In genomic region chr4:183129125-183129524, GRCh38 we compare ENCODE assay signal across 28 cellular contexts.
"Had no signal": no experiment of that assay in that cellular context is flagged by ENCODE, and none has a peak within 500 bp of the region (broad histone marks: within the 10 kb centered on the region; RNA-seq: fewer than 3 reads in every experiment).

No MANE protein-coding gene starts in this region.

- H3K4me1 Mint-ChIP-seq: activated CD4-positive, alpha-beta memory T cell treated with anti-CD3 and anti-CD28 coated beads, Interleukin-2, amount 10 ng/mL, durations not matched to agents 7 days and 5 days; activated CD8-positive, alpha-beta memory T cell treated with anti-CD3 and anti-CD28 coated beads, Interleukin-2, amount 10 ng/mL, durations not matched to agents 7 days and 5 days; activated naive CD4-positive, alpha-beta T cell treated with anti-CD3 and anti-CD28 coated beads, Interleukin-2, amount 10 ng/mL, durations not matched to agents 7 days and 5 days; activated naive CD8-positive, alpha-beta T cell treated with anti-CD3 and anti-CD28 coated beads, Interleukin-2, amount 50 U/mL, for 24 hours had no signal

- H3K27me3 Mint-ChIP-seq: activated naive CD4-positive, alpha-beta T cell treated with anti-CD3 and anti-CD28 coated beads, Interleukin-2, amount 10 ng/mL, durations not matched to agents 7 days and 5 days; activated naive CD8-positive, alpha-beta T cell; brain had no signal

- H3K4me3 Mint-ChIP-seq: activated CD4-positive, alpha-beta memory T cell treated with anti-CD3 and anti-CD28 coated beads, Interleukin-2, amount 10 ng/mL, durations not matched to agents 7 days and 5 days; activated CD8-positive, alpha-beta memory T cell treated with anti-CD3 and anti-CD28 coated beads, Interleukin-2, amount 10 ng/mL, durations not matched to agents 7 days and 5 days; activated naive CD4-positive, alpha-beta T cell treated with anti-CD3 and anti-CD28 coated beads, Interleukin-2, amount 10 ng/mL, durations not matched to agents 7 days and 5 days; activated naive CD8-positive, alpha-beta T cell; activated naive CD8-positive, alpha-beta T cell treated with anti-CD3 and anti-CD28 coated beads, Interleukin-2, amount 50 U/mL, for 24 hours; brain had no signal

- ATAC-seq: activated CD4-positive, CD25-positive, alpha-beta regulatory T cell treated with anti-CD3 and anti-CD28 coated beads, Interleukin-2, amount 50 U/mL, for 24 hours; activated CD8-positive, alpha-beta memory T cell treated with anti-CD3 and anti-CD28 coated beads, Interleukin-2, amount 10 ng/mL, durations not matched to agents 7 days and 5 days; activated naive CD8-positive, alpha-beta T cell treated with anti-CD3 and anti-CD28 coated beads, Interleukin-2, amount 50 U/mL, for 24 hours had no signal

- H3K4me3 ChIP-seq: Peyer's patch, SK-N-MC had no signal

- H3K9me3 ChIP-seq: Peyer's patch had no signal

- DNase-seq: activated CD4-positive, alpha-beta memory T cell treated with anti-CD3 and anti-CD28 coated beads, Interleukin-2, amount 10 ng/mL, durations not matched to agents 7 days and 5 days; activated CD4-positive, alpha-beta T cell treated with anti-CD3 and anti-CD28 coated beads for 4 hours; activated CD8-positive, alpha-beta memory T cell treated with anti-CD3 and anti-CD28 coated beads for 24 hours; activated CD8-positive, alpha-beta memory T cell treated with anti-CD3 and anti-CD28 coated beads, Interleukin-2, amount 10 ng/mL, durations not matched to agents 7 days and 5 days; activated CD8-positive, alpha-beta memory T cell treated with anti-CD3 and anti-CD28 coated beads, Interleukin-2, amount 50 U/mL, for 48 hours; activated effector memory CD4-positive, alpha-beta T cell treated with Interleukin-2 at 50 U/mL for 16 hours; activated naive CD4-positive, alpha-beta T cell treated with anti-CD3 and anti-CD28 coated beads, Interleukin-2, amount 10 ng/mL, durations not matched to agents 7 days and 5 days; activated naive CD8-positive, alpha-beta T cell treated with anti-CD3 and anti-CD28 coated beads, Interleukin-2, amount 50 U/mL, for 24 hours; activated T-cell treated with anti-CD3 and anti-CD28 coated beads, Interleukin-2, amount 50 U/mL, for 48 hours; anterior cingulate cortex; central memory CD4-positive, alpha-beta T cell; MM.1S; MV-4-11; NCI-H1092; NCI-H1436 treated with DMSO at 0.1 percent for 48 hours; NCI-H1694 treated with DMSO at 0.1 percent for 48 hours; NCI-H2029; NCI-H345; NCI-H524 treated with DMSO at 0.1 percent for 48 hours; Peyer's patch; Right ventricle myocardium superior; T1000 had no signal

- H3K27ac ChIP-seq: KMS-11, Peyer's patch, RWPE1, SK-N-MC had no signal

- H3K27me3 ChIP-seq: Peyer's patch had no signal

- H3K9me3 Mint-ChIP-seq: activated CD4-positive, alpha-beta memory T cell treated with anti-CD3 and anti-CD28 coated beads, Interleukin-2, amount 10 ng/mL, durations not matched to agents 7 days and 5 days; activated naive CD4-positive, alpha-beta T cell treated with anti-CD3 and anti-CD28 coated beads, Interleukin-2, amount 10 ng/mL, durations not matched to agents 7 days and 5 days; activated naive CD8-positive, alpha-beta T cell treated with anti-CD3 and anti-CD28 coated beads, Interleukin-2, amount 50 U/mL, for 24 hours; brain had no signal

- H3K36me3 ChIP-seq: Peyer's patch had no signal

- H3K36me3 Mint-ChIP-seq: activated CD8-positive, alpha-beta memory T cell treated with anti-CD3 and anti-CD28 coated beads, Interleukin-2, amount 10 ng/mL, durations not matched to agents 7 days and 5 days; activated naive CD4-positive, alpha-beta T cell treated with anti-CD3 and anti-CD28 coated beads, Interleukin-2, amount 10 ng/mL, durations not matched to agents 7 days and 5 days; activated naive CD8-positive, alpha-beta T cell; brain had no signal

- H3K27ac Mint-ChIP-seq: activated CD4-positive, alpha-beta memory T cell treated with anti-CD3 and anti-CD28 coated beads, Interleukin-2, amount 10 ng/mL, durations not matched to agents 7 days and 5 days; activated CD8-positive, alpha-beta memory T cell treated with anti-CD3 and anti-CD28 coated beads, Interleukin-2, amount 10 ng/mL, durations not matched to agents 7 days and 5 days; activated naive CD4-positive, alpha-beta T cell treated with anti-CD3 and anti-CD28 coated beads, Interleukin-2, amount 10 ng/mL, durations not matched to agents 7 days and 5 days; activated naive CD8-positive, alpha-beta T cell; activated naive CD8-positive, alpha-beta T cell treated with anti-CD3 and anti-CD28 coated beads, Interleukin-2, amount 50 U/mL, for 24 hours; brain had no signal
